ENCODE assay signal across 13 cellular contexts in the genomic region with DNA sequence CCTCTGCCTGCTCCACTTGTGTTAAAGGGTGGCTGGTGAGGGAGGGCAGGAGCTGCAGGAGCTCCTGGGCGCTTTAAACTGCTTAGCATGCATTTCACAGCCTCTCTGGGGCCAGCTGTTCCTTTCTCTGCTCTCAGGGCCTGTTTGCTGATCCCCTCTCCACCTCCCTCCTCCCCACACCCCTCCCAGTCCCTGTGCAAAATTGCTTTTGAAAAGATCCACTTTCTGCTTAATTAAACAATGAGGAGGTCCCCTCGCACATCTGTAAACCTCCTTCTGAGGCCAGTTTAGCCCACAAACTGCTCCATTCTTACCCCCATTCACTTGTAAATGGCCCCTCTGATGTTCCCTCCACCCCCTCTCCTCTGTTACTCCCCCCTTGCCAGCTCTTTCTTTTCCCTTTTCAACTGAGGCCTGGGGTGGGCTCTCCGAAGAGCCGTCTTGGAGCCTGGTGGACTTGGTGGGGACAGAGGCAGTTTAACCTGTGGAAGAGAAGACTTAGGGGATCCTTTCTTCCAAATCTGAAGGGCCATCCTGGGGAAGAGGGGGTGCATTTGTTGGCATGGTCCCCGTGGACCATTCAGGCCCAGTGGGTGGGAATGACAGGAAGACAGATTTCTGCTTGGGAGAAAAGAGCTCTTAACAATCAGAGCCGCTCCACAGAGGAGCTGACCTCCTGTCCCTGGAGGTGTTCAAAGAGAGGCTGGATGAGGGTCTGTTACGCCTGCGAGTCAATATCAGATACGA. TPM values are rescaled to one million over a fixed set of nuclear protein-coding genes. Genes with fewer than 3 reads are reported as not detected.
A peak's percentile ranks its signal among the peaks of the same experiment; 100 is the strongest.
DNase-seq lines count a peak whose midpoint lies in the region; ATAC-seq and TF ChIP-seq lines count a peak whose summit lies in the region.
"Had no signal": no experiment of that assay in that cellular context is flagged by ENCODE, and none has a peak within 500 bp of the region (broad histone marks: within the 10 kb centered on the region; RNA-seq: fewer than 3 reads in every experiment).

No MANE protein-coding gene starts in this region.

- POLR2A ChIA-PET in WTC11 (lab: Charles Lee) = interaction anchor here (0.5 to 1.9 kb wide), 9 partner anchors 12 to 1355 kb away, joined by 3 to 23 read pairs (median 4); a partner anchor contains a TSS

- H3K9me3 Mint-ChIP-seq in WTC11 = no peaks in the 10 kb centered on the region
- no peaks in the 10 kb centered on the region for H3K9me3 Mint-ChIP-seq in effector memory CD8-positive, alpha-beta T cell

- no peak for TF ChIP-seq CTCF in WTC11 (IDR thresholded peaks at IDR 0.05)

- DNase-seq in NCI-H1092 treated with DMSO at 0.1 percent for 48 hours (lab: John Stamatoyannopoulos, UW) (peak; percentile 72), WTC11 (ENCODE audit: low spot score) (peak; percentile 69), iPS-NIHi11 (ENCODE audit: low spot score) (peak; percentile 76), SKM-1 treated with dmso at 0.1 percent for 144 hours (lab: John Stamatoyannopoulos, UW; ENCODE audit: unreplicated experiment) (no peak)
- no peak for DNase-seq in activated T-cell treated with anti-CD3 and anti-CD28 coated beads, Interleukin-2, amount 50 U/mL, for 48 hours
- no peak for DNase-seq in effector memory CD8-positive, alpha-beta T cell
- DNase-seq: activated CD8-positive, alpha-beta T cell treated with anti-CD3 and anti-CD28 coated beads, Interleukin-2, amount 10 ng/mL, durations not matched to agents 7 days and 5 days; effector CD4-positive, alpha-beta T cell; islet precursor cell; NCI-H2081; stimulated activated CD4-positive, alpha-beta T cell treated with anti-CD3 and anti-CD28 coated beads, Interleukin-4, amount 100 ng/mL, for 1 hour had no signal

- peak overlapping the region; percentile 28 for H3K4me3 Mint-ChIP-seq in WTC11
- H3K4me3 Mint-ChIP-seq in effector memory CD8-positive, alpha-beta T cell = no peak overlapping the region
- H3K4me3 Mint-ChIP-seq: activated CD8-positive, alpha-beta T cell treated with anti-CD3 and anti-CD28 coated beads, Interleukin-2, amount 10 ng/mL, durations not matched to agents 7 days and 5 days had no signal

- H3K27ac Mint-ChIP-seq in WTC11 = no peak overlapping the region
- no peak overlapping the region for H3K27ac Mint-ChIP-seq in effector memory CD8-positive, alpha-beta T cell
- H3K27ac Mint-ChIP-seq: activated CD8-positive, alpha-beta T cell treated with anti-CD3 and anti-CD28 coated beads, Interleukin-2, amount 10 ng/mL, durations not matched to agents 7 days and 5 days had no signal

- peaks cover 84% of the 10 kb centered on the region for H3K27me3 Mint-ChIP-seq in WTC11 (ENCODE audit: low read depth)
- no peaks in the 10 kb centered on the region for H3K27me3 Mint-ChIP-seq in effector memory CD8-positive, alpha-beta T cell

- peaks cover 56% of the 10 kb centered on the region for H3K4me1 Mint-ChIP-seq in WTC11
- peaks cover 3 to 9% of the 10 kb centered on the region in 2 donors for H3K4me1 Mint-ChIP-seq in effector memory CD8-positive, alpha-beta T cell (ENCODE audit: low read depth in 2 of 2)

- peak overlapping the region; percentile 99 for H3K27ac ChIP-seq in temporal lobe (ENCODE audit: low read depth, low read length)
- H3K27ac ChIP-seq: HL-60 had no signal

- peaks cover 24% of the 10 kb centered on the region for H3K36me3 Mint-ChIP-seq in WTC11
- peaks cover 34% of the 10 kb centered on the region for H3K36me3 Mint-ChIP-seq in effector memory CD8-positive, alpha-beta T cell (ENCODE audit: insufficient read depth)

- peak; percentile 83 for ATAC-seq in WTC11
- ATAC-seq in effector memory CD8-positive, alpha-beta T cell (replicated peaks) = no peak
- ATAC-seq: activated CD8-positive, alpha-beta T cell treated with anti-CD3 and anti-CD28 coated beads, Interleukin-2, amount 10 ng/mL, durations not matched to agents 7 days and 5 days had no signal

- CTCF ChIA-PET in WTC11 (lab: Charles Lee) = interaction anchor here (0.6 to 3.4 kb wide), 19 partner anchors 10 to 641 kb away, joined by 3 to 49 read pairs (median 5); a partner anchor contains a TSS

TF ChIP-seq in WTC11, 78 proteins besides CTCF, POLR2A, EP300 and RAD21:
- TF ChIP-seq, protein P1, sequence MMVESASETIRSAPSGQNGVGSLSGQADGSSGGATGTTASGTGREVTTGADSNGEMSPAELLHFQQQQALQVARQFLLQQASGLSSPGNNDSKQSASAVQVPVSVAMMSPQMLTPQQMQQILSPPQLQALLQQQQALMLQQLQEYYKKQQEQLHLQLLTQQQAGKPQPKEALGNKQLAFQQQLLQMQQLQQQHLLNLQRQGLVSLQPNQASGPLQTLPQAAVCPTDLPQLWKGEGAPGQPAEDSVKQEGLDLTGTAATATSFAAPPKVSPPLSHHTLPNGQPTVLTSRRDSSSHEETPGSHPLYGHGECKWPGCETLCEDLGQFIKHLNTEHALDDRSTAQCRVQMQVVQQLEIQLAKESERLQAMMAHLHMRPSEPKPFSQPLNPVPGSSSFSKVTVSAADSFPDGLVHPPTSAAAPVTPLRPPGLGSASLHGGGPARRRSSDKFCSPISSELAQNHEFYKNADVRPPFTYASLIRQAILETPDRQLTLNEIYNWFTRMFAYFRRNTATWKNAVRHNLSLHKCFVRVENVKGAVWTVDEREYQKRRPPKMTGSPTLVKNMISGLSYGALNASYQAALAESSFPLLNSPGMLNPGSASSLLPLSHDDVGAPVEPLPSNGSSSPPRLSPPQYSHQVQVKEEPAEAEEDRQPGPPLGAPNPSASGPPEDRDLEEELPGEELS (CRISPR knock-in tag; IDR thresholded peaks at IDR 0.05) = 0 out of 2 replicates have a peak, but pooled peaks have one; percentile 11
- TF ChIP-seq SMAD3 (CRISPR knock-in tag; IDR thresholded peaks at IDR 0.05; ENCODE audit: borderline replicate concordance) = no peak
TF ChIP-seq in WTC11: peak in this region for 1.

RNA-seq across cellular contexts. Expression of a gene that starts 12.0 kb away (rescaled TPM):
- total RNA-seq in WTC11 (2021) (52.0 to 67.9 TPM (median 54.3 TPM) in 3 replicates), temporal lobe (15.2 TPM)

RNA-seq across cellular contexts. Expression of a gene that starts 37.5 kb away (rescaled TPM):
- total RNA-seq in WTC11 (2021) (13.7 to 15.9 TPM (median 15.2 TPM) in 3 replicates), temporal lobe (16.0 TPM)

RNA-seq across cellular contexts. Expression of a gene that starts 42.9 kb away (rescaled TPM):
- total RNA-seq in WTC11 (2021) (20.8 to 23.8 TPM (median 21.2 TPM) in 3 replicates), temporal lobe (17.0 TPM)

Comparison
In these comparisons a context has a peak if more than half of its experiments do, and no peak if none do; other contexts are left out.
1. DNase-seq: peak in NCI-H1092 treated with DMSO at 0.1 percent for 48 hours (single experiment), WTC11 (single experiment) and iPS-NIHi11 (single experiment); none in SKM-1 treated with dmso at 0.1 percent for 144 hours (single experiment), activated T-cell treated with anti-CD3 and anti-CD28 coated beads, Interleukin-2, amount 50 U/mL, for 48 hours (0 of 2) and effector memory CD8-positive, alpha-beta T cell (0 of 3).